Comparison of ENCODE assay signal across 26 cellular contexts in the genomic region with DNA sequence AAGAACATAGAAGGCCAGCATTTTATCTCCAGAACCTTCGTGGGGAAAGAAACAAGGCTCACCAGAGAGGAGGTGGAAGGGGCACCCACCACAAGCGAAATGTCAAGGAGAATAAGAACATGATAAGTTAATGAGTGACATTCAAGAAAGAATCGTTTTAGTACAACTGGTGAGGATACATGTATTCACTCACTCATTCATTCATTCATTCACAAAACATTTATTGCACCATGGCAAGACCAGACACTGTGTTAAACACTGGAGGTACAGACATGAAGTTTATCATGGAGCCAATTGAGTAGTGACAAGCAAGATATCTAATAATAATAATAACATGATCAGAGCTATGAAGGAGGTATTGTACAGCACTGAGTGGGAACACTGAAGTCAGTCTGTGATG. TPM values are rescaled to one million over a fixed set of nuclear protein-coding genes. Genes with fewer than 3 reads are reported as not detected.
DNase-seq lines count a peak whose midpoint lies in the region; ATAC-seq and TF ChIP-seq lines count a peak whose summit lies in the region.
"Had no signal": no experiment of that assay in that cellular context is flagged by ENCODE, and none has a peak within 500 bp of the region (broad histone marks: within the 10 kb centered on the region; RNA-seq: fewer than 3 reads in every experiment).

No MANE protein-coding gene starts in this region.

- H3K36me3 Mint-ChIP-seq in CD4-positive, alpha-beta T cell (ENCODE audit: low read depth) = peaks cover 10% of the 10 kb centered on the region
- H3K36me3 Mint-ChIP-seq in neural crest cell (ENCODE audit: low read depth) = no peaks in the 10 kb centered on the region

- no peak overlapping the region for H3K27ac ChIP-seq in CD4-positive, alpha-beta T cell (ENCODE audit: low read depth, low read length)
- H3K27ac ChIP-seq in OCI-LY7 (ENCODE audit: low read depth, low read length, poor library complexity, severe bottlenecking) (peak overlapping the region; percentile 85), hepatocyte (peak overlapping the region; percentile 83), tibial nerve (peak overlapping the region in 2 of 4 donors; percentile 98), dorsolateral prefrontal cortex (peak overlapping the region in 23 of 59 donors; percentile 3 to 99 (median 95))
- H3K27ac ChIP-seq: cardiac muscle cell, SK-N-MC had no signal

- no peaks in the 10 kb centered on the region for H3K27me3 ChIP-seq in CD4-positive, alpha-beta T cell (ENCODE audit: control insufficient read depth, insufficient read depth, low read length)
- H3K27me3 ChIP-seq in hepatocyte = no peaks in the 10 kb centered on the region
- H3K27me3 ChIP-seq in tibial nerve = no peaks in the 10 kb centered on the region
- H3K27me3 ChIP-seq in dorsolateral prefrontal cortex = no peaks in the 10 kb centered on the region
- H3K27me3 ChIP-seq: cardiac muscle cell, upper lobe of left lung had no signal

- H4K20me1 ChIP-seq in OCI-LY7 (ENCODE audit: insufficient read depth, low read length) = peaks cover 8% of the 10 kb centered on the region; the same call in 1 of the 2 replicates
- no peaks in the 10 kb centered on the region for H4K20me1 ChIP-seq in hepatocyte (ENCODE audit: insufficient read depth, poor library complexity, severe bottlenecking)

- 84% methylated on average over 3 of the region's 3 CpGs for WGBS in hepatocyte (ENCODE audit: low lambda C conversion rate, missing lambda C conversion rate)
- WGBS in tibial nerve, 2 donors = 78 to 79% methylated on average over 3 of the region's 3 CpGs

- intact Hi-C loops in CD4-positive, alpha-beta T cell (cut with DNase I, micrococcal nuclease) = loop anchor here (2.0 to 10.0 kb wide), 6 partner anchors 148 to 312 kb away; a partner anchor contains a TSS
- intact Hi-C loops in OCI-LY7 (cut with micrococcal nuclease; ENCODE audit: unreplicated experiment) = no loop called here
- intact Hi-C loops in dorsolateral prefrontal cortex (cut with DNase I) = loop anchor here (5.0 to 10.0 kb wide), 4 partner anchors 110 to 225 kb away; a partner anchor contains a TSS

- no peak overlapping the region for H3K4me3 Mint-ChIP-seq in CD4-positive, alpha-beta T cell
- H3K4me3 Mint-ChIP-seq in neural crest cell = peak overlapping the region; percentile 86

- TF ChIP-seq POLR2A in tibial nerve (IDR thresholded peaks at IDR 0.05) = no peak

- POLR2A ChIA-PET in CD4-positive, alpha-beta T cell (lab: Charles Lee) = interaction anchor here (1.1 to 4.9 kb wide), 2 partner anchors 68 to 148 kb away, joined by 3 to 62 read pairs; a partner anchor contains a TSS
- POLR2A ChIA-PET in OCI-LY7 (lab: Charles Lee) = interaction anchor here (0.5 to 1.9 kb wide), 3 partner anchors 12 to 71 kb away, joined by 4 to 5 read pairs (median 5); no protein-coding TSS in a partner anchor

- H3K27me3 Mint-ChIP-seq in CD4-positive, alpha-beta T cell = no peaks in the 10 kb centered on the region
- H3K27me3 Mint-ChIP-seq in neural crest cell (ENCODE audit: low read depth) = peaks cover 25% of the 10 kb centered on the region

- DNase-seq in CD4-positive, alpha-beta T cell = no peak
- no peak for DNase-seq in OCI-LY7 (ENCODE audit: low spot score)
- DNase-seq in hepatocyte (ENCODE audit: low spot score) = no peak
- no peak for DNase-seq in neural crest cell (ENCODE audit: low read depth, low spot score)
- no peak for DNase-seq in NK-92 treated with Interleukin-12 subunit alpha and Interleukin-12 subunit beta, amount 100 ng/mL, for 24 hours (lab: John Stamatoyannopoulos, UW)
- DNase-seq in tibial nerve (ENCODE audit: low spot score in 2 of 2) = no peak
- DNase-seq in dorsolateral prefrontal cortex = no peak
- DNase-seq in SHP77 treated with DMSO at 0.1 percent for 48 hours (lab: John Stamatoyannopoulos, UW) = no peak
- DNase-seq: activated CD4-positive, CD25-positive, alpha-beta regulatory T cell; activated naive CD4-positive, alpha-beta T cell treated with anti-CD3 and anti-CD28 coated beads, Interleukin-2, amount 50 U/mL, for 16 hours; anterior cingulate cortex; Calu3; DMS79 treated with DMSO at 0.1 percent for 48 hours; erythroblast; GDM1; mesenchymal stem cell; MV-4-11; NCI-H1436 treated with DMSO at 0.1 percent for 48 hours; NCI-H446; OCI-M1; stimulated activated CD4-positive, alpha-beta T cell treated with anti-CD3 and anti-CD28 coated beads, Interleukin-4, amount 100 ng/mL, for 24 hours; upper lobe of left lung had no signal

- peaks cover 58% of the 10 kb centered on the region for H3K4me1 ChIP-seq in OCI-LY7 (ENCODE audit: insufficient read depth, low read length, poor library complexity, severe bottlenecking)
- H3K4me1 ChIP-seq in hepatocyte (ENCODE audit: insufficient read depth) = peaks cover 21% of the 10 kb centered on the region
- H3K4me1 ChIP-seq in tibial nerve = peaks cover 0 to 28% (median 7%) of the 10 kb centered on the region in 4 donors

- H2AFZ ChIP-seq in OCI-LY7 (ENCODE audit: low read length) (no peak overlapping the region; the same call in 1 of the 2 replicates), hepatocyte (no peak overlapping the region)

- peaks cover 24% of the 10 kb centered on the region for H3K4me1 Mint-ChIP-seq in CD4-positive, alpha-beta T cell (ENCODE audit: low read depth)
- H3K4me1 Mint-ChIP-seq in neural crest cell = peaks cover 18% of the 10 kb centered on the region

- H3K9me2 ChIP-seq in OCI-LY7 (ENCODE audit: insufficient read depth, low read length) (no peaks in the 10 kb centered on the region), hepatocyte (replicated peaks; ENCODE audit: insufficient read depth) (no peaks in the 10 kb centered on the region)

- no peaks in the 10 kb centered on the region for H3K36me3 ChIP-seq in OCI-LY7 (ENCODE audit: insufficient read depth, low read length)
- H3K36me3 ChIP-seq in hepatocyte (replicated peaks; ENCODE audit: insufficient read depth, low read depth) = no peaks in the 10 kb centered on the region
- H3K36me3 ChIP-seq in tibial nerve = no peaks in the 10 kb centered on the region
- H3K36me3 ChIP-seq: cardiac muscle cell, HAP-1, upper lobe of left lung had no signal

- H3K27ac Mint-ChIP-seq in CD4-positive, alpha-beta T cell = peak overlapping the region; percentile 94
- H3K27ac Mint-ChIP-seq in neural crest cell (ENCODE audit: unreplicated experiment) = no peak overlapping the region

- CTCF ChIA-PET in CD4-positive, alpha-beta T cell (lab: Charles Lee) = no interaction called here
- CTCF ChIA-PET in OCI-LY7 (lab: Charles Lee; ENCODE audit: unreplicated experiment) = no interaction called here

- no TSS peak for BruUV-seq in OCI-LY7 (replicated peaks; lab: Mats Ljungman, UMichigan)

- no peak overlapping the region for H3K4me3 ChIP-seq in OCI-LY7 (ENCODE audit: low read depth, low read length, poor library complexity, severe bottlenecking)
- no peak overlapping the region for H3K4me3 ChIP-seq in hepatocyte
- no peak overlapping the region for H3K4me3 ChIP-seq in tibial nerve
- H3K4me3 ChIP-seq in dorsolateral prefrontal cortex = no peak overlapping the region
- H3K4me3 ChIP-seq: cardiac muscle cell, coronary artery, HAP-1, SK-N-MC, upper lobe of left lung had no signal

- no peak for ATAC-seq in CD4-positive, alpha-beta T cell (ENCODE audit: poor library complexity)

- H3K9me3 Mint-ChIP-seq in CD4-positive, alpha-beta T cell = no peaks in the 10 kb centered on the region
- H3K9me3 Mint-ChIP-seq in neural crest cell = no peaks in the 10 kb centered on the region

- H3K4me2 ChIP-seq in OCI-LY7 (ENCODE audit: low read length) = no peak overlapping the region; the same call in 1 of the 2 replicates
- H3K4me2 ChIP-seq in hepatocyte = no peak overlapping the region

- TF ChIP-seq EP300 in tibial nerve (IDR thresholded peaks at IDR 0.05) = no peak

- H3K9me3 ChIP-seq in CD4-positive, alpha-beta T cell (ENCODE audit: control insufficient read depth, low read length) = no peaks in the 10 kb centered on the region
- H3K9me3 ChIP-seq in OCI-LY7 (ENCODE audit: low read length) = no peaks in the 10 kb centered on the region
- no peaks in the 10 kb centered on the region for H3K9me3 ChIP-seq in hepatocyte (ENCODE audit: low read depth)
- no peaks in the 10 kb centered on the region for H3K9me3 ChIP-seq in tibial nerve
- H3K9me3 ChIP-seq: HAP-1 had no signal

- TF ChIP-seq CTCF in CD4-positive, alpha-beta T cell (IDR thresholded peaks at IDR 0.05) = no peak
- no peak for TF ChIP-seq CTCF in OCI-LY7 (conservative IDR thresholded peaks at IDR 0.05; ENCODE audit: low read length)
- TF ChIP-seq CTCF in hepatocyte (IDR thresholded peaks at IDR 0.05; ENCODE audit: poor library complexity) = no peak
- no peak for TF ChIP-seq CTCF in neural crest cell (conservative IDR thresholded peaks at IDR 0.05)
- TF ChIP-seq CTCF in tibial nerve (IDR thresholded peaks at IDR 0.05) = no peak
- TF ChIP-seq CTCF in dorsolateral prefrontal cortex (IDR thresholded peaks at IDR 0.05 in 54 of 56, conservative IDR thresholded peaks at IDR 0.05 in 2 of 56; ENCODE audit: low read depth in 1 of 56, partially characterized antibody in 56 of 56) = no peak

- peaks cover 20% of the 10 kb centered on the region for H3K79me2 ChIP-seq in OCI-LY7 (ENCODE audit: insufficient read depth, low read depth, low read length)
- H3K79me2 ChIP-seq in hepatocyte = peaks cover 15% of the 10 kb centered on the region

RNA-seq across cellular contexts. Expression of a gene that starts 1.7 kb away (rescaled TPM):
- total RNA-seq in CD4-positive, alpha-beta T cell = 10 to 100 TPM; 20.4 to 23.6 TPM
- 18.0 and 24.7 TPM in 2 replicates for total RNA-seq in OCI-LY7 (2014; rRNA removed; shearing (Covaris generic))
- total RNA-seq in OCI-LY7 (2022) (21.2 and 25.7 TPM in 2 replicates), hepatocyte (17.7 and 18.8 TPM in 2 replicates), neural crest cell (5.3 and 5.4 TPM in 2 replicates), tibial nerve (10 to 100 TPM; 31.4 to 42.5 (median 39.2) TPM), dorsolateral prefrontal cortex (10 to 100 TPM; 11.4 to 24.8 (median 16.7) TPM)
- polyA plus RNA-seq in hepatocyte = 11.0 and 11.7 TPM in 2 replicates
